ENCODE assay signal across 22 cellular contexts in the genomic region with DNA sequence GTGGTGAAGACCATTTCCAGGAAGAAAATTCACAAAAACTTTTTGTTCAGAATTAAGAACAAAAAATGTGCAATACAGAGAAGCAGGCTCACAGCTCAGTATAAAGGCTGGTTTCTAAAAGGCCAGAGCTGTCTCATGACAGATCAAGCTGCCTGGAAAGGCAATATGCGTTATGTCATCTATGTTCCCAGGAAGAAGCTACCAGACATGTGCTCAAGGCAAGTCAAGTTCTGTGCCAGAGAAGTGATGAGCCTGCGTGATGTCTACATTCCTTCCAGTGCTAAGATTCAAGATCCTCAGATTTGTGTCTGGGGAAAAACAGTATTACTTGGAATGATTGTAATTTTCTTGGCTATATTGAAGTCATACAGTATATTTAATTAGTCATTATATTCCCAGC.
DNase-seq lines count a peak whose midpoint lies in the region; ATAC-seq and TF ChIP-seq lines count a peak whose summit lies in the region.
"Had no signal": no experiment of that assay in that cellular context is flagged by ENCODE, and none has a peak within 500 bp of the region (broad histone marks: within the 10 kb centered on the region; RNA-seq: fewer than 3 reads in every experiment).

No MANE protein-coding gene starts in this region.

- no peak overlapping the region for H3K4me2 ChIP-seq in PC-3 (ENCODE audit: low read length)
- H3K4me2 ChIP-seq: KMS-11 had no signal

- no peaks in the 10 kb centered on the region for H3K9me3 Mint-ChIP-seq in type B pancreatic cell
- no peaks in the 10 kb centered on the region for H3K9me3 Mint-ChIP-seq in activated naive CD4-positive, alpha-beta T cell treated with anti-CD3 and anti-CD28 coated beads for 36 hours
- H3K9me3 Mint-ChIP-seq in activated naive CD4-positive, alpha-beta T cell treated with anti-CD3 and anti-CD28 coated beads, Interleukin-2, amount 10 ng/mL, durations not matched to agents 7 days and 5 days, result no peaks in the 10 kb centered on the region
- H3K9me3 Mint-ChIP-seq: activated naive CD4-positive, alpha-beta T cell treated with anti-CD3 and anti-CD28 coated beads, Interleukin-2, amount 50 U/mL, for 24 hours had no signal

- H3F3A ChIP-seq in PC-3 (ENCODE audit: low read length, unreplicated experiment), result no peaks in the 10 kb centered on the region

- no peak overlapping the region for H3K27ac Mint-ChIP-seq in type B pancreatic cell
- no peak overlapping the region for H3K27ac Mint-ChIP-seq in activated naive CD4-positive, alpha-beta T cell treated with anti-CD3 and anti-CD28 coated beads for 36 hours
- no peak overlapping the region for H3K27ac Mint-ChIP-seq in activated naive CD4-positive, alpha-beta T cell treated with anti-CD3 and anti-CD28 coated beads, Interleukin-2, amount 10 ng/mL, durations not matched to agents 7 days and 5 days

- ATAC-seq in PC-3, result no peak
- peak; percentile 16 to 49 for ATAC-seq in lower lobe of right lung
- ATAC-seq: stimulated activated naive CD8-positive, alpha-beta T cell treated with anti-CD3 and anti-CD28 coated beads, Interleukin-15, Interleukin-2, amounts not matched to agents 100 U/mL and 50 U/mL, for 24 hours had no signal

- TF ChIP-seq CTCF in PC-3 (conservative IDR thresholded peaks at IDR 0.05; ENCODE audit: low read depth, low read length) (no peak), cardiac fibroblast (IDR thresholded peaks at IDR 0.05; ENCODE audit: low read depth, low read length) (no peak), lower lobe of right lung (IDR thresholded peaks at IDR 0.05) (no peak), transverse colon (IDR thresholded peaks at IDR 0.05) (no peak), type B pancreatic cell (conservative IDR thresholded peaks at IDR 0.05) (no peak)

- WGBS in transverse colon (ENCODE audit: low coverage in 1 of 2), 2 donors, result 37 to 69% methylated on average over 2 of the region's 2 CpGs

- peaks cover 10% of the 10 kb centered on the region for H3K27me3 Mint-ChIP-seq in type B pancreatic cell
- H3K27me3 Mint-ChIP-seq in activated naive CD4-positive, alpha-beta T cell treated with anti-CD3 and anti-CD28 coated beads for 36 hours (ENCODE audit: low read depth), result peaks cover 18% of the 10 kb centered on the region
- H3K27me3 Mint-ChIP-seq in activated naive CD4-positive, alpha-beta T cell treated with anti-CD3 and anti-CD28 coated beads, Interleukin-2, amount 10 ng/mL, durations not matched to agents 7 days and 5 days, result peaks cover 6% of the 10 kb centered on the region

- no peaks in the 10 kb centered on the region for H3K36me3 Mint-ChIP-seq in type B pancreatic cell
- H3K36me3 Mint-ChIP-seq in activated naive CD4-positive, alpha-beta T cell treated with anti-CD3 and anti-CD28 coated beads for 36 hours (ENCODE audit: low read depth), result no peaks in the 10 kb centered on the region
- H3K36me3 Mint-ChIP-seq in activated naive CD4-positive, alpha-beta T cell treated with anti-CD3 and anti-CD28 coated beads, Interleukin-2, amount 10 ng/mL, durations not matched to agents 7 days and 5 days, result no peaks in the 10 kb centered on the region
- H3K36me3 Mint-ChIP-seq: activated naive CD4-positive, alpha-beta T cell treated with anti-CD3 and anti-CD28 coated beads, Interleukin-2, amount 50 U/mL, for 24 hours had no signal

- TF ChIP-seq POLR2A in transverse colon (IDR thresholded peaks at IDR 0.05), result no peak

- H3K4me1 ChIP-seq in PC-3 (ENCODE audit: insufficient read depth, low read length), result peaks cover 56% of the 10 kb centered on the region
- H3K4me1 ChIP-seq in lower lobe of right lung, result no peaks in the 10 kb centered on the region
- H3K4me1 ChIP-seq in transverse colon, result peaks cover 0 to 5% (median 0%) of the 10 kb centered on the region in 4 donors
- H3K4me1 ChIP-seq: upper lobe of left lung had no signal

- BruUV-seq in PC-3 (replicated peaks; lab: Mats Ljungman, UMichigan), result no TSS peak

- intact Hi-C loops in PC-3 (cut with micrococcal nuclease) (no loop called here), lower lobe of right lung (cut with DNase I) (no loop called here), transverse colon (cut with DNase I; ENCODE audit: low total_unique reads) (no loop called here)
- intact Hi-C loops in activated naive CD4-positive, alpha-beta T cell treated with anti-CD3 and anti-CD28 coated beads for 36 hours (cut with micrococcal nuclease), result loop anchor here (2.0 kb wide), 1 partner anchor 20 kb away; no protein-coding TSS in a partner anchor

- in situ Hi-C loops in transverse colon (cut with MboI; ENCODE audit: low pct_ligation_motif_present in 1 of 4, low pct_unique_long_range_greater_than_20kb in 1 of 4, low sequenced_read_pairs in 3 of 4), result loop anchor here (25.0 kb wide), 4 partner anchors 277 to 902 kb away; no protein-coding TSS in a partner anchor

- H3K9me3 ChIP-seq in PC-3 (ENCODE audit: low read length), result no peaks in the 10 kb centered on the region
- no peaks in the 10 kb centered on the region for H3K9me3 ChIP-seq in lower lobe of right lung
- no peaks in the 10 kb centered on the region for H3K9me3 ChIP-seq in transverse colon
- H3K9me3 ChIP-seq: upper lobe of left lung had no signal

- H3K4me3 Mint-ChIP-seq in type B pancreatic cell, result no peak overlapping the region
- H3K4me3 Mint-ChIP-seq in activated naive CD4-positive, alpha-beta T cell treated with anti-CD3 and anti-CD28 coated beads for 36 hours, result no peak overlapping the region
- H3K4me3 Mint-ChIP-seq in activated naive CD4-positive, alpha-beta T cell treated with anti-CD3 and anti-CD28 coated beads, Interleukin-2, amount 10 ng/mL, durations not matched to agents 7 days and 5 days, result no peak overlapping the region

- H3K27ac ChIP-seq in PC-3 (ENCODE audit: low read length) (peak overlapping the region; percentile 97), lower lobe of right lung (no peak overlapping the region), transverse colon (peak overlapping the region; percentile 53 to 75 (median 60))
- H3K27ac ChIP-seq: brain microvascular endothelial cell, KMS-11 had no signal

- no peak overlapping the region for H3K4me3 ChIP-seq in PC-3 (ENCODE audit: low read length)
- H3K4me3 ChIP-seq in cardiac fibroblast (replicated peaks in 1 of 2; ENCODE audit: low read depth in 2 of 2, low read length in 2 of 2), result no peak overlapping the region
- no peak overlapping the region for H3K4me3 ChIP-seq in lower lobe of right lung
- no peak overlapping the region for H3K4me3 ChIP-seq in transverse colon
- H3K4me3 ChIP-seq: dorsolateral prefrontal cortex, upper lobe of left lung had no signal

- peak overlapping the region; percentile 8; the same call in 1 of the 2 replicates for H3K9ac ChIP-seq in PC-3 (ENCODE audit: low read length)
- H3K9ac ChIP-seq: KMS-11 had no signal

- peak; percentile 43 for TF ChIP-seq EP300 in transverse colon (IDR thresholded peaks at IDR 0.05; ENCODE audit: low read depth)

- DNase-seq in PC-3, result no peak
- peak; percentile 52 to 78 for DNase-seq in cardiac fibroblast (ENCODE audit: low read depth in 2 of 2)
- no peak for DNase-seq in lower lobe of right lung
- no peak for DNase-seq in transverse colon
- DNase-seq in type B pancreatic cell (ENCODE audit: extremely low spot score, unreplicated experiment), result no peak
- no peak for DNase-seq in HT-29 (ENCODE audit: low spot score)
- no peak for DNase-seq in activated naive CD4-positive, alpha-beta T cell treated with anti-CD3 and anti-CD28 coated beads for 36 hours
- no peak for DNase-seq in activated naive CD4-positive, alpha-beta T cell treated with anti-CD3 and anti-CD28 coated beads, Interleukin-2, amount 10 ng/mL, durations not matched to agents 7 days and 5 days
- DNase-seq: activated CD4-positive, alpha-beta T cell treated with anti-CD3 and anti-CD28 coated beads, Interleukin-2, amount 50 U/mL, for 48 hours; activated T-cell treated with anti-CD3 and anti-CD28 coated beads, Interleukin-2, amount 50 U/mL, for 1 hour; BE2C; brain microvascular endothelial cell; dorsolateral prefrontal cortex; erythroblast; glutamatergic neuron; NCI-H1092 treated with DMSO at 0.1 percent for 48 hours; NCI-H510A treated with DMSO at 0.1 percent for 48 hours; stimulated activated naive CD8-positive, alpha-beta T cell treated with anti-CD3 and anti-CD28 coated beads, Interleukin-15, Interleukin-2, amounts not matched to agents 100 U/mL and 50 U/mL, for 24 hours; T-helper 1 cell; upper lobe of left lung had no signal

- H4K20me1 ChIP-seq in PC-3 (ENCODE audit: low read length), result no peaks in the 10 kb centered on the region

- H3K79me2 ChIP-seq in PC-3 (ENCODE audit: low read length), result no peaks in the 10 kb centered on the region

- peaks cover 26% of the 10 kb centered on the region for H3K4me1 Mint-ChIP-seq in type B pancreatic cell (ENCODE audit: unreplicated experiment)
- H3K4me1 Mint-ChIP-seq in activated naive CD4-positive, alpha-beta T cell treated with anti-CD3 and anti-CD28 coated beads for 36 hours (ENCODE audit: low read depth), result peaks cover 16% of the 10 kb centered on the region
- H3K4me1 Mint-ChIP-seq in activated naive CD4-positive, alpha-beta T cell treated with anti-CD3 and anti-CD28 coated beads, Interleukin-2, amount 10 ng/mL, durations not matched to agents 7 days and 5 days, result peaks cover 14% of the 10 kb centered on the region
- H3K4me1 Mint-ChIP-seq: activated naive CD4-positive, alpha-beta T cell treated with anti-CD3 and anti-CD28 coated beads, Interleukin-2, amount 50 U/mL, for 24 hours had no signal

- H2AFZ ChIP-seq in PC-3 (ENCODE audit: low read length), result no peak overlapping the region

- H3K27me3 ChIP-seq in PC-3 (ENCODE audit: low read length) (no peaks in the 10 kb centered on the region), lower lobe of right lung (ENCODE audit: low read depth) (no peaks in the 10 kb centered on the region), transverse colon (no peaks in the 10 kb centered on the region)
- H3K27me3 ChIP-seq: BE2C, brain microvascular endothelial cell, dorsolateral prefrontal cortex, upper lobe of left lung had no signal

- no peaks in the 10 kb centered on the region for H3K36me3 ChIP-seq in PC-3 (ENCODE audit: low read depth, low read length)
- H3K36me3 ChIP-seq in lower lobe of right lung, result no peaks in the 10 kb centered on the region
- H3K36me3 ChIP-seq in transverse colon, result no peaks in the 10 kb centered on the region
- H3K36me3 ChIP-seq: BE2C, brain microvascular endothelial cell, upper lobe of left lung had no signal

- no peaks in the 10 kb centered on the region for H3K9me2 ChIP-seq in PC-3 (replicated peaks; ENCODE audit: low read length)

- CTCF ChIA-PET in PC-3 (lab: Charles Lee), result no interaction called here
- CTCF ChIA-PET in activated naive CD4-positive, alpha-beta T cell treated with anti-CD3 and anti-CD28 coated beads for 36 hours (lab: Charles Lee), result interaction anchor here (0.7 to 1.3 kb wide), 2 partner anchors 9 to 20 kb away, joined by 4 to 6 read pairs; no protein-coding TSS in a partner anchor
- CTCF ChIA-PET in activated naive CD4-positive, alpha-beta T cell treated with anti-CD3 and anti-CD28 coated beads, Interleukin-2, amount 10 ng/mL, durations not matched to agents 7 days and 5 days (lab: Charles Lee), result interaction anchor here (1.2 to 1.7 kb wide), 5 partner anchors 11 to 283 kb away, joined by 3 to 6 read pairs (median 3); no protein-coding TSS in a partner anchor

- POLR2A ChIA-PET in PC-3 (lab: Charles Lee; ENCODE audit: unreplicated experiment), result no interaction called here

Comparison
In these comparisons a context has a peak if more than half of its experiments do, and no peak if none do; other contexts are left out.
1. DNase-seq: peak in cardiac fibroblast (2 of 2); none in PC-3 (single experiment), lower lobe of right lung (single experiment), transverse colon (single experiment), type B pancreatic cell (single experiment), HT-29 (single experiment), activated naive CD4-positive, alpha-beta T cell treated with anti-CD3 and anti-CD28 coated beads for 36 hours (single experiment) and activated naive CD4-positive, alpha-beta T cell treated with anti-CD3 and anti-CD28 coated beads, Interleukin-2, amount 10 ng/mL, durations not matched to agents 7 days and 5 days (single experiment).